ENCODE assay signal across 9 cellular contexts in genomic region chr7:152196391-152196790, GRCh38.
"Had no signal": no experiment of that assay in that cellular context is flagged by ENCODE, and none has a peak within 500 bp of the region (broad histone marks: within the 10 kb centered on the region; RNA-seq: fewer than 3 reads in every experiment).

No MANE protein-coding gene starts in this region.

- ATAC-seq: HCT116 had no signal

- DNase-seq: GM23248, GOT3, H7, HFFc6, IMR-90, KG1 had no signal

- H3K4me3 Mint-ChIP-seq: HFFc6 had no signal

- H3K4me3 ChIP-seq: GM23248, HAP-1 had no signal

- H3K27ac ChIP-seq: GM23248, HL-60 had no signal

- H3K9me3 ChIP-seq: HAP-1 had no signal

- H3K9me3 Mint-ChIP-seq: HFFc6 had no signal

- H3K27ac Mint-ChIP-seq: HFFc6 had no signal
